ENCODE assay signal across 8 cellular contexts in genomic region chr15:46312133-46312740, GRCh38.
A peak's percentile ranks its signal among the peaks of the same experiment; 100 is the strongest.
DNase-seq lines count a peak whose midpoint lies in the region; ATAC-seq and TF ChIP-seq lines count a peak whose summit lies in the region.

No MANE protein-coding gene starts in this region.

- DNase-seq in Caki2 (ENCODE audit: low read depth) (peak; percentile 38), NCI-H774 (lab: John Stamatoyannopoulos, UW) (peak; percentile 80), epithelial cell of esophagus (ENCODE audit: low read depth) (peak; percentile 69), mucosa of gallbladder (ENCODE audit: low spot score) (peak; percentile 72)
- DNase-seq in activated CD4-positive, alpha-beta memory T cell treated with anti-CD3 and anti-CD28 coated beads, Interleukin-2, amount 10 ng/mL, durations not matched to agents 7 days and 5 days = peak; percentile 58
- peak; percentile 67 for DNase-seq in stimulated activated naive CD8-positive, alpha-beta T cell treated with anti-CD3 and anti-CD28 coated beads, Interleukin-15, Interleukin-2, amounts not matched to agents 100 U/mL and 50 U/mL, for 24 hours

- no peak overlapping the region for H3K4me3 ChIP-seq in epithelial cell of esophagus (ENCODE audit: low read length)

- H3K4me3 Mint-ChIP-seq in activated CD4-positive, alpha-beta memory T cell treated with anti-CD3 and anti-CD28 coated beads, Interleukin-2, amount 10 ng/mL, durations not matched to agents 7 days and 5 days = no peak overlapping the region

- no peaks in the 10 kb centered on the region for H3K27me3 Mint-ChIP-seq in activated CD4-positive, alpha-beta memory T cell treated with anti-CD3 and anti-CD28 coated beads, Interleukin-2, amount 10 ng/mL, durations not matched to agents 7 days and 5 days

- POLR2A ChIA-PET in activated CD4-positive, alpha-beta memory T cell treated with anti-CD3 and anti-CD28 coated beads, Interleukin-2, amount 10 ng/mL, durations not matched to agents 7 days and 5 days (lab: Charles Lee) = no interaction called here

- peak; percentile 98 for TF ChIP-seq CTCF in epithelial cell of esophagus (IDR thresholded peaks at IDR 0.05; ENCODE audit: insufficient read depth, low read depth, low read length, missing control alignments)

- H3K4me1 Mint-ChIP-seq in activated CD4-positive, alpha-beta memory T cell treated with anti-CD3 and anti-CD28 coated beads, Interleukin-2, amount 10 ng/mL, durations not matched to agents 7 days and 5 days = no peaks in the 10 kb centered on the region

- no peak overlapping the region for H3K27ac Mint-ChIP-seq in activated CD4-positive, alpha-beta memory T cell treated with anti-CD3 and anti-CD28 coated beads, Interleukin-2, amount 10 ng/mL, durations not matched to agents 7 days and 5 days

- H3K36me3 Mint-ChIP-seq in activated CD4-positive, alpha-beta memory T cell treated with anti-CD3 and anti-CD28 coated beads, Interleukin-2, amount 10 ng/mL, durations not matched to agents 7 days and 5 days (ENCODE audit: low read depth) = no peaks in the 10 kb centered on the region

- in situ Hi-C loops in Caki2 (cut with HindIII; ENCODE audit: low pct_unique_long_range_greater_than_20kb, low sequenced_read_pairs) = no loop called here

- CTCF ChIA-PET in activated CD4-positive, alpha-beta memory T cell treated with anti-CD3 and anti-CD28 coated beads, Interleukin-2, amount 10 ng/mL, durations not matched to agents 7 days and 5 days (lab: Charles Lee) = interaction anchor here (0.9 to 1.1 kb wide), 2 partner anchors 9 to 13 kb away, joined by 3 to 5 read pairs; no protein-coding TSS in a partner anchor

- ATAC-seq in GM19455 (IDR thresholded peaks at IDR 0.05; ENCODE audit: unreplicated experiment) (peak; percentile 92), HG03558 (IDR thresholded peaks at IDR 0.05; ENCODE audit: extremely low read depth, unreplicated experiment) (peak; percentile 93)
- ATAC-seq in stimulated activated naive CD8-positive, alpha-beta T cell treated with anti-CD3 and anti-CD28 coated beads, Interleukin-15, Interleukin-2, amounts not matched to agents 100 U/mL and 50 U/mL, for 24 hours = peak; percentile 68

- H3K9me3 Mint-ChIP-seq in activated CD4-positive, alpha-beta memory T cell treated with anti-CD3 and anti-CD28 coated beads, Interleukin-2, amount 10 ng/mL, durations not matched to agents 7 days and 5 days = no peaks in the 10 kb centered on the region
